Comparison of ENCODE assay signal across 8 cellular contexts in genomic region chr6:140537834-140538680, GRCh38.
DNase-seq lines count a peak whose midpoint lies in the region; ATAC-seq and TF ChIP-seq lines count a peak whose summit lies in the region.

No MANE protein-coding gene starts in this region.

- DNase-seq in HEK293T (ENCODE audit: extremely low spot score) (peak; percentile 18), iPS DF 6.9 (ENCODE audit: low read depth, low spot score) (peak; percentile 29), smooth muscle cell (lab: John Stamatoyannopoulos, UW; ENCODE audit: unreplicated experiment) (no peak), mesenteric fat pad (ENCODE audit: low spot score) (no peak)

- H3F3A ChIP-seq in smooth muscle cell (ENCODE audit: low read depth) = peaks cover 9% of the 10 kb centered on the region

- H4K20me1 ChIP-seq in smooth muscle cell (ENCODE audit: low read depth) = no peaks in the 10 kb centered on the region

- no peak for ATAC-seq in HG03520 (IDR thresholded peaks at IDR 0.05; ENCODE audit: unreplicated experiment)
- no peak for ATAC-seq in HG02852 (IDR thresholded peaks at IDR 0.05; ENCODE audit: unreplicated experiment)
- ATAC-seq in HG03571 (IDR thresholded peaks at IDR 0.05; ENCODE audit: unreplicated experiment) = no peak

- CTCF ChIA-PET in HEK293T (lab: Yijun Ruan, JAX) = no interaction called here

- no peaks in the 10 kb centered on the region for H3K27me3 ChIP-seq in iPS DF 6.9 (ENCODE audit: control insufficient read depth, insufficient read depth, low read length)
- no peaks in the 10 kb centered on the region for H3K27me3 ChIP-seq in smooth muscle cell (ENCODE audit: low read depth)

- peak overlapping the region; percentile 75 for H3K4me2 ChIP-seq in smooth muscle cell

- WGBS in iPS DF 6.9 (ENCODE audit: insufficient coverage, insufficient read length) = no CpG with 5 or more reads among the region's 8 CpGs
- WGBS in smooth muscle cell (ENCODE audit: low lambda C conversion rate) = 19% methylated on average over 8 of the region's 8 CpGs

- no peaks in the 10 kb centered on the region for H3K9me3 ChIP-seq in iPS DF 6.9 (ENCODE audit: control insufficient read depth, insufficient read depth, low read length)
- H3K9me3 ChIP-seq in smooth muscle cell (replicated peaks; ENCODE audit: low read depth) = peaks cover 4% of the 10 kb centered on the region

- TF ChIP-seq CTCF in WI38 (IDR thresholded peaks at IDR 0.05; ENCODE audit: low read depth, low read length) = no peak
- no peak for TF ChIP-seq CTCF in smooth muscle cell (IDR thresholded peaks at IDR 0.05; ENCODE audit: borderline replicate concordance, insufficient read depth, poor library complexity, severe bottlenecking)

- H3K27ac ChIP-seq in iPS DF 6.9 (ENCODE audit: low read length) (no peak overlapping the region), smooth muscle cell (ENCODE audit: low read depth) (peak overlapping the region; percentile 91)

- POLR2A ChIA-PET in HEK293T (lab: Yijun Ruan, JAX) = no interaction called here

- H3K4me1 ChIP-seq in iPS DF 6.9 (ENCODE audit: control insufficient read depth, insufficient read depth, low read length) (no peaks in the 10 kb centered on the region; the same call in 1 of the 2 replicates), smooth muscle cell (ENCODE audit: low read depth) (peaks cover 21% of the 10 kb centered on the region)

- H3K36me3 ChIP-seq in iPS DF 6.9 (ENCODE audit: control insufficient read depth, insufficient read depth, low read length) (no peaks in the 10 kb centered on the region), smooth muscle cell (ENCODE audit: low read depth) (no peaks in the 10 kb centered on the region)

- peak overlapping the region; percentile 26 for H2AFZ ChIP-seq in smooth muscle cell (ENCODE audit: low read depth)

- H3K4me3 ChIP-seq in WI38 (ENCODE audit: low read depth, low read length) (0 out of 2 replicates have a peak overlapping the region, but pooled peaks have one; percentile 2), iPS DF 6.9 (ENCODE audit: low read length) (no peak overlapping the region), smooth muscle cell (peak overlapping the region; percentile 19)

- H3K9ac ChIP-seq in smooth muscle cell (ENCODE audit: low read depth) = peak overlapping the region; percentile 64

- no peaks in the 10 kb centered on the region for H3K79me2 ChIP-seq in smooth muscle cell (ENCODE audit: low read depth)

TF ChIP-seq in HEK293T, 16 proteins besides CTCF, POLR2A, EP300 and RAD21:
- TF ChIP-seq PKNOX1 (IDR thresholded peaks at IDR 0.05) (no peak), HDGF (IDR thresholded peaks at IDR 0.05; ENCODE audit: borderline replicate concordance) (no peak), SP1 (IDR thresholded peaks at IDR 0.05) (no peak), FOXM1 (IDR thresholded peaks at IDR 0.05; ENCODE audit: borderline replicate concordance) (no peak), SUZ12 (IDR thresholded peaks at IDR 0.05) (no peak), BHLHE40 (IDR thresholded peaks at IDR 0.05; ENCODE audit: borderline replicate concordance) (no peak), LEF1 (IDR thresholded peaks at IDR 0.05; ENCODE audit: borderline replicate concordance) (no peak), CTBP1 (IDR thresholded peaks at IDR 0.05; ENCODE audit: borderline replicate concordance) (no peak), FOXA1 (IDR thresholded peaks at IDR 0.05) (no peak), ARNT (IDR thresholded peaks at IDR 0.05) (no peak)

Comparison
In these comparisons a context has a peak if more than half of its experiments do, and no peak if none do; other contexts are left out.
1. DNase-seq: peak in HEK293T (single experiment) and iPS DF 6.9 (single experiment); none in smooth muscle cell (single experiment) and mesenteric fat pad (single experiment).